ENCODE assay signal across 9 cellular contexts in genomic region chr1:157139125-157139524, GRCh38. TPM values are rescaled to one million over a fixed set of nuclear protein-coding genes. Genes with fewer than 3 reads are reported as not detected.
DNase-seq lines count a peak whose midpoint lies in the region; ATAC-seq and TF ChIP-seq lines count a peak whose summit lies in the region.
"Had no signal": no experiment of that assay in that cellular context is flagged by ENCODE, and none has a peak within 500 bp of the region (broad histone marks: within the 10 kb centered on the region; RNA-seq: fewer than 3 reads in every experiment).

No MANE protein-coding gene starts in this region.

- H3K4me2 ChIP-seq in mesenchymal stem cell (ENCODE audit: low read length, poor library complexity, severe bottlenecking), result peak overlapping the region; percentile 91

- intact Hi-C loops in heart right ventricle (cut with DNase I), result loop anchor here in 1 of 10 donors (2.0 kb wide), 1 partner anchor 16 kb away; no protein-coding TSS in a partner anchor
- intact Hi-C loops in cardiac septum (cut with DNase I), result no loop called here

- H3K9ac ChIP-seq in mesenchymal stem cell (ENCODE audit: low read length), result peak overlapping the region; percentile 96

- peak overlapping the region; percentile 96 for H2BK120ac ChIP-seq in mesenchymal stem cell (ENCODE audit: low read depth, low read length)

- no peak overlapping the region for H2BK15ac ChIP-seq in mesenchymal stem cell (ENCODE audit: low read depth, poor library complexity, severe bottlenecking)

- ATAC-seq in heart right ventricle, result no peak
- no peak for ATAC-seq in HG02678 (IDR thresholded peaks at IDR 0.05; ENCODE audit: unreplicated experiment)

- peaks cover 0 to 22% (median 20%) of the 10 kb centered on the region in 9 donors for H3K36me3 ChIP-seq in heart right ventricle
- H3K36me3 ChIP-seq in mesenchymal stem cell (ENCODE audit: control insufficient read depth in 1 of 2, insufficient read depth in 2 of 2, low read depth in 1 of 2, low read length in 2 of 2), result peaks cover 9 to 21% of the 10 kb centered on the region in 2 experiments
- peaks cover 2% of the 10 kb centered on the region for H3K36me3 ChIP-seq in urinary bladder (ENCODE audit: insufficient read depth)

- no peak for DNase-seq in heart right ventricle
- no peak for DNase-seq in cardiac septum (ENCODE audit: low spot score)
- no peak for DNase-seq in mesenchymal stem cell
- no peak for DNase-seq in dermis blood vessel endothelial cell
- no peak for DNase-seq in cerebellar nuclear complex (lab: John Stamatoyannopoulos, UW)
- DNase-seq: NCI-H187 treated with DMSO at 0.1 percent for 48 hours had no signal

- no peak overlapping the region for H2BK12ac ChIP-seq in mesenchymal stem cell (ENCODE audit: low read length in 2 of 2)

- H3K4me1 Mint-ChIP-seq in brain, result peaks cover 44% of the 10 kb centered on the region

- H3K4me3 ChIP-seq in heart right ventricle (peak overlapping the region; percentile 89 to 99 (median 98)), mesenchymal stem cell (ENCODE audit: insufficient read depth in 1 of 2, low read depth in 1 of 2, low read length in 2 of 2) (peak overlapping the region in 1 of 2 experiments; percentile 93), urinary bladder (ENCODE audit: low read depth, low read length) (peak overlapping the region; percentile 90)

- H3K18ac ChIP-seq in mesenchymal stem cell (ENCODE audit: low read depth in 1 of 2, low read length in 2 of 2), result peak overlapping the region; percentile 99 to 100

- TF ChIP-seq CTCF in heart right ventricle (IDR thresholded peaks at IDR 0.05), result no peak
- no peak for TF ChIP-seq CTCF in brain (conservative IDR thresholded peaks at IDR 0.05)

- H3K36me3 Mint-ChIP-seq in brain, result peaks cover 23% of the 10 kb centered on the region

- H4K91ac ChIP-seq in mesenchymal stem cell (ENCODE audit: low read length), result no peak overlapping the region

- peak overlapping the region; percentile 38 for H2AK5ac ChIP-seq in mesenchymal stem cell (ENCODE audit: low read length, severe bottlenecking)

- no peaks in the 10 kb centered on the region for H3K27me3 ChIP-seq in heart right ventricle
- H3K27me3 ChIP-seq in mesenchymal stem cell (ENCODE audit: control insufficient read depth in 1 of 2, insufficient read depth in 1 of 2, low read length in 2 of 2), result no peaks in the 10 kb centered on the region

- H2AFZ ChIP-seq in mesenchymal stem cell (ENCODE audit: low read depth, low read length), result peak overlapping the region; percentile 96

- peaks cover 21% of the 10 kb centered on the region for H3K27me3 Mint-ChIP-seq in brain

- peak overlapping the region; percentile 84 to 98 for H3K4ac ChIP-seq in mesenchymal stem cell (ENCODE audit: low read depth in 1 of 2, low read length in 2 of 2)

- H3K27ac ChIP-seq in heart right ventricle (peak overlapping the region; percentile 97 to 99 (median 98)), mesenchymal stem cell (ENCODE audit: low read length, poor library complexity, severe bottlenecking) (peak overlapping the region; percentile 72), urinary bladder (ENCODE audit: low read depth) (peak overlapping the region; percentile 98)

- peak overlapping the region in 1 of 2 experiments; percentile 62 for H3K14ac ChIP-seq in mesenchymal stem cell (ENCODE audit: low read length in 2 of 2)

- no peak overlapping the region for H2BK5ac ChIP-seq in mesenchymal stem cell (ENCODE audit: low read depth, low read length, poor library complexity, severe bottlenecking)

- peak overlapping the region; percentile 100 for H4K8ac ChIP-seq in mesenchymal stem cell (ENCODE audit: low read length)

- no peaks in the 10 kb centered on the region for H3K9me3 Mint-ChIP-seq in brain

- peaks cover 5 to 41% (median 22%) of the 10 kb centered on the region in 9 donors for H3K4me1 ChIP-seq in heart right ventricle
- peaks cover 2% of the 10 kb centered on the region for H3K4me1 ChIP-seq in mesenchymal stem cell (ENCODE audit: control insufficient read depth, insufficient read depth, low read depth, low read length)
- H3K4me1 ChIP-seq in urinary bladder (ENCODE audit: insufficient read depth), result peaks cover 1% of the 10 kb centered on the region

- peak overlapping the region; percentile 95 to 99 (median 97) for H3K27ac Mint-ChIP-seq in brain

- 28% methylated on average over 7 of the region's 7 CpGs for WGBS in heart right ventricle, 2 donors
- WGBS in mesenchymal stem cell, result 42% methylated on average over 7 of the region's 7 CpGs
- 22% methylated on average over 7 of the region's 7 CpGs for WGBS in urinary bladder

- no peaks in the 10 kb centered on the region for H3K9me3 ChIP-seq in heart right ventricle
- no peaks in the 10 kb centered on the region for H3K9me3 ChIP-seq in mesenchymal stem cell (ENCODE audit: control insufficient read depth, low read length)

- peaks cover 9% of the 10 kb centered on the region for H3K79me1 ChIP-seq in mesenchymal stem cell (replicated peaks; ENCODE audit: low read length, poor library complexity, severe bottlenecking)

- no peak overlapping the region for H3K23ac ChIP-seq in mesenchymal stem cell (ENCODE audit: low read length in 2 of 2)

- peak overlapping the region; percentile 88 to 99 (median 91) for H3K4me3 Mint-ChIP-seq in brain

RNA-seq across cellular contexts. Expression of gene ETV3, which starts 0.9 kb away (rescaled TPM):
- 10 to 100 TPM; 15.5 to 27.5 (median 21.4) TPM for total RNA-seq in heart right ventricle
- 1 to 10 TPM; 3.7 to 4.2 TPM for polyA plus RNA-seq in heart right ventricle
- total RNA-seq in cardiac septum, result 19.7 TPM
- 4.5 TPM for polyA plus RNA-seq in brain (ENCODE audit: insufficient read depth, low read depth, low replicate concordance)
- polyA plus RNA-seq in mesenchymal stem cell (2013, experiment 1 of 2), result 9.1 TPM
- polyA plus RNA-seq in mesenchymal stem cell (2013, experiment 2 of 2), result 8.6 TPM
- 24.9 TPM for total RNA-seq in urinary bladder
- polyA plus RNA-seq in urinary bladder, result 12.4 TPM
- total RNA-seq in dermis blood vessel endothelial cell, result 17.2 and 19.1 TPM in 2 replicates

RNA-seq across cellular contexts. Expression of gene ETV3L, which starts 39.5 kb away (rescaled TPM):
- not detected for total RNA-seq in heart right ventricle
- not detected for polyA plus RNA-seq in heart right ventricle
- not detected for total RNA-seq in cardiac septum
- polyA plus RNA-seq in brain (ENCODE audit: insufficient read depth, low read depth, low replicate concordance), result not detected
- not detected for polyA plus RNA-seq in mesenchymal stem cell (2013, experiment 1 of 2)
- not detected for polyA plus RNA-seq in mesenchymal stem cell (2013, experiment 2 of 2)
- total RNA-seq in urinary bladder, result not detected
- not detected for polyA plus RNA-seq in urinary bladder
- not detected in 2 replicates for total RNA-seq in dermis blood vessel endothelial cell
